9 cellular contexts compared by ENCODE assay signal in the genomic region with DNA sequence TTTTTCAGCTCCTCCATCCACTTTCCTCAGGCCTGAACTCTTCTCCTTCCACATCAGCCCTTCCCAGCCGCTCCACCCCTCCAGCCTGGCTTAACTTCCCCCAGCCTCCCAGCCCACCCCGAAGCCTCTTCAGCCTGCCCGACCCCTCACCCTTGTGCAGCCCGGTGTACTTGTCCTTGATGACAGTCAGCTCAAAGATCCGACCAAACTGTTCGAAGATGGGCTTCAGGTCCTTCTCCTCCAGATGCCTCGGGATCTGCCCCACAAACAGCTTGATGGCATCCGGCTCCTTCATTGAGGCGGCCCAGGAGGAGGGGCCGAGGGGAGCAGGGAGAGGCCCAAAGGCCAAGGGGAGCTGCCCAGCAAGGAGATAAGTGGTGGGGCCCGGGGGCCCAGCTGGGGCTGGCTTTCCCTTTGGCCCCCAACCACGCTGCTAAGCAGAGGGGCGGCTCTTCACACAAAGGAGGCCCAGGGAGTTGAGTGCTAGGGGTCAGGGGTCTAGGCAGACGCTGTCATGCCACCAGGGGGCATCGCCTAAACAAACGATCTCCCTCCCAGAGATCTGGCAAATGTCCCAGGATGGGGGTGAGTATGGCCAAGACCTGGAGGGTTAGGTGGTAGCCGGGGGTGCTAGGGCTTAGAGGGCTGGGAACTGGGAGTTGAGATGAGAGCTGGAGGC. TPM values are rescaled to one million over a fixed set of nuclear protein-coding genes. Genes with fewer than 3 reads are reported as not detected.
DNase-seq lines count a peak whose midpoint lies in the region; ATAC-seq and TF ChIP-seq lines count a peak whose summit lies in the region.
"Had no signal": no experiment of that assay in that cellular context is flagged by ENCODE, and none has a peak within 500 bp of the region (broad histone marks: within the 10 kb centered on the region; RNA-seq: fewer than 3 reads in every experiment).

No MANE protein-coding gene starts in this region.

- ATAC-seq in HG02970 (IDR thresholded peaks at IDR 0.05; ENCODE audit: low FRiP score, unreplicated experiment): no peak

- peaks cover 4% of the 10 kb centered on the region for H3K36me3 Mint-ChIP-seq in chondrocyte (ENCODE audit: low read depth)
- H3K36me3 Mint-ChIP-seq in activated naive CD8-positive, alpha-beta T cell treated with anti-CD3 and anti-CD28 coated beads for 36 hours: no peaks in the 10 kb centered on the region

- H3K4me1 Mint-ChIP-seq in chondrocyte (ENCODE audit: low read depth): peaks cover 28% of the 10 kb centered on the region
- peaks cover 13% of the 10 kb centered on the region for H3K4me1 Mint-ChIP-seq in activated naive CD8-positive, alpha-beta T cell treated with anti-CD3 and anti-CD28 coated beads for 36 hours

- no peaks in the 10 kb centered on the region for H3K9me3 Mint-ChIP-seq in chondrocyte (ENCODE audit: low read depth)
- no peaks in the 10 kb centered on the region for H3K9me3 Mint-ChIP-seq in activated naive CD8-positive, alpha-beta T cell treated with anti-CD3 and anti-CD28 coated beads for 36 hours

- peaks cover 29% of the 10 kb centered on the region for H3K27me3 Mint-ChIP-seq in chondrocyte (ENCODE audit: low read depth)
- peaks cover 63% of the 10 kb centered on the region for H3K27me3 Mint-ChIP-seq in activated naive CD8-positive, alpha-beta T cell treated with anti-CD3 and anti-CD28 coated beads for 36 hours

- DNase-seq in NCI-H1436 (lab: John Stamatoyannopoulos, UW) (peak; percentile 66), NCI-H1436 treated with DMSO at 0.1 percent for 48 hours (lab: John Stamatoyannopoulos, UW) (no peak), NCI-H2171 (lab: John Stamatoyannopoulos, UW) (peak; percentile 70), chondrocyte (ENCODE audit: low spot score) (no peak), retina (peak; percentile 82), occipital lobe (lab: John Stamatoyannopoulos, UW) (no peak)
- DNase-seq in activated naive CD8-positive, alpha-beta T cell treated with anti-CD3 and anti-CD28 coated beads for 36 hours: no peak

- no peak overlapping the region for H3K27ac Mint-ChIP-seq in chondrocyte (ENCODE audit: unreplicated experiment)
- no peak overlapping the region for H3K27ac Mint-ChIP-seq in activated naive CD8-positive, alpha-beta T cell treated with anti-CD3 and anti-CD28 coated beads for 36 hours

- H3K4me3 Mint-ChIP-seq in chondrocyte (ENCODE audit: unreplicated experiment): peak overlapping the region; percentile 44
- no peak overlapping the region for H3K4me3 Mint-ChIP-seq in activated naive CD8-positive, alpha-beta T cell treated with anti-CD3 and anti-CD28 coated beads for 36 hours

- peak; percentile 10 for TF ChIP-seq CTCF in chondrocyte (IDR thresholded peaks at IDR 0.05)

RNA-seq across cellular contexts. Expression of gene CELF3, which starts 0.7 kb away (rescaled TPM):
- not detected in 3 replicates for total RNA-seq in chondrocyte
- 31.4 TPM for total RNA-seq in occipital lobe
- total RNA-seq in activated naive CD8-positive, alpha-beta T cell treated with anti-CD3 and anti-CD28 coated beads for 36 hours: not detected
- total RNA-seq: LHCN-M2 had no signal

RNA-seq across cellular contexts. Expression of gene RIIAD1, which starts 5.5 kb away (rescaled TPM):
- total RNA-seq in chondrocyte (not detected in 3 replicates), occipital lobe (7.8 TPM)
- total RNA-seq in activated naive CD8-positive, alpha-beta T cell treated with anti-CD3 and anti-CD28 coated beads for 36 hours: not detected
- total RNA-seq: LHCN-M2 had no signal

RNA-seq across cellular contexts. Expression of gene MRPL9, which starts 47.4 kb away (rescaled TPM):
- total RNA-seq in chondrocyte (48.3 to 58.2 TPM (median 55.5 TPM) in 3 replicates), occipital lobe (44.6 TPM)
- total RNA-seq in activated naive CD8-positive, alpha-beta T cell treated with anti-CD3 and anti-CD28 coated beads for 36 hours: 100 to 1,000 TPM; 157 to 172 TPM

Comparison
In these comparisons a context has a peak if more than half of its experiments do, and no peak if none do; other contexts are left out.
1. DNase-seq: peak in NCI-H1436 (single experiment), NCI-H2171 (single experiment) and retina (single experiment); none in NCI-H1436 treated with DMSO at 0.1 percent for 48 hours (single experiment), chondrocyte (single experiment), occipital lobe (single experiment) and activated naive CD8-positive, alpha-beta T cell treated with anti-CD3 and anti-CD28 coated beads for 36 hours (single experiment).
2. RNA of gene CELF3, which starts 0.7 kb away (total RNA-seq): 31.4 TPM in occipital lobe (single experiment); not detected in chondrocyte and not detected in activated naive CD8-positive, alpha-beta T cell treated with anti-CD3 and anti-CD28 coated beads for 36 hours; every median in the first group is over 10 times any median in the second.